In the genomic region with DNA sequence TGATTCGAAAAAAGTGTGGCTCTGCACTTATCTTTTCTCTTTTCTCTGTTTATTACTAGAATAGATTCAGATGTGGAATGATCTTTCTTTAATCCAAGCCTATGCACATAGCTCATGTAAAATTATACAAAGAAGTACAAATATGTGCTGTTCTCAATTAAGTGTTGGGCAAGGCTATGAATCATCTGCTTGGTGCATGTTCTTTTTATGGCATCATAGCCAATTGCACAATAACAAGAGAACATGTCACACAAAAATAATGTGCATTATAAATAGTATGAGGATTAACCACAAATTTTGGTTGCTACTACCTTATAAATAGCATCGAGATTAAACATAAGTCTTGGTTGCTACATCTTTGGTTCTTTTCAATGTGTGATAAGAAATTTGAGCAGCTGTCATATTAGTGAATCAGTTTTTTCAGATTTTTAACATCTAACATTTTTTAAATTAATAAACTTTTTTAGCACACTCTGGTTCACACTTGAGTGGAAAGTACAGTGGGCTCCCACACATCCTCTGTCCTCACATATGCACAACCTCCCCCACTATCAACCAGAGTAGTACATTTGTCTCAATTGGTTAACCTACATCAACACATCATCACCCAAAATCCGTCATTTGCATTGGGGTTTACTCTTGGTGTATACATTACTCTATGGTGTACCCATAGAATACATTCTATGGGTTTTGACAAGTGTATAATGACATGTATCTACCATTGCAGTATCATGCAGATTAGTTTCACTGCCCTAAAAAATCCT, we compare ENCODE assay signal across 10 cellular contexts. TPM values are rescaled to one million over a fixed set of nuclear protein-coding genes. Genes with fewer than 3 reads are reported as not detected.
DNase-seq lines count a peak whose midpoint lies in the region; ATAC-seq and TF ChIP-seq lines count a peak whose summit lies in the region.
"Had no signal": no experiment of that assay in that cellular context is flagged by ENCODE, and none has a peak within 500 bp of the region (broad histone marks: within the 10 kb centered on the region; RNA-seq: fewer than 3 reads in every experiment).

No MANE protein-coding gene starts in this region.

- H3K27ac ChIP-seq in DOHH2 (ENCODE audit: low read depth, low read length) (no peak overlapping the region), ovary (no peak overlapping the region), substantia nigra (ENCODE audit: low read depth, low read length, poor library complexity, severe bottlenecking) (no peak overlapping the region)

- no peaks in the 10 kb centered on the region for H3K79me2 ChIP-seq in DOHH2 (ENCODE audit: control insufficient read depth, low read length)

- WGBS in ovary, 3 donors, result 33 to 49% (median 48%) methylated on average over 3 of the region's 3 CpGs

- no peaks in the 10 kb centered on the region for H3K9me2 ChIP-seq in DOHH2 (replicated peaks; ENCODE audit: control insufficient read depth, low read length)

- TF ChIP-seq CTCF in DOHH2 (IDR thresholded peaks at IDR 0.05; ENCODE audit: low read depth, low read length, poor library complexity, severe bottlenecking) (no peak), epithelial cell of proximal tubule (conservative IDR thresholded peaks at IDR 0.05; ENCODE audit: low read depth, low read length) (no peak), ovary (IDR thresholded peaks at IDR 0.05) (no peak), GM10266 (IDR thresholded peaks at IDR 0.05; ENCODE audit: control insufficient read depth, insufficient read depth, low read depth, missing control alignments) (no peak)

- H3F3A ChIP-seq in DOHH2 (ENCODE audit: control insufficient read depth, insufficient read depth), result no peaks in the 10 kb centered on the region; the same call in 1 of the 2 replicates

- no peaks in the 10 kb centered on the region for H3K36me3 ChIP-seq in DOHH2 (ENCODE audit: control insufficient read depth, low read length)
- H3K36me3 ChIP-seq in ovary, result no peaks in the 10 kb centered on the region

- ATAC-seq in GM19023 (IDR thresholded peaks at IDR 0.05; ENCODE audit: unreplicated experiment), result no peak
- ATAC-seq: activated CD8-positive, alpha-beta T cell treated with anti-CD3 and anti-CD28 coated beads for 36 hours had no signal

- no peak for TF ChIP-seq POLR2A in ovary (IDR thresholded peaks at IDR 0.05)

- peaks cover 20% of the 10 kb centered on the region for H3K4me1 ChIP-seq in DOHH2 (ENCODE audit: control insufficient read depth, low read length)
- no peaks in the 10 kb centered on the region for H3K4me1 ChIP-seq in ovary (ENCODE audit: insufficient read depth)

- H3K4me2 ChIP-seq in DOHH2 (ENCODE audit: low read length), result peak overlapping the region; percentile 47

- H3K9me3 ChIP-seq in DOHH2 (ENCODE audit: control insufficient read depth, insufficient read depth, low read length) (no peaks in the 10 kb centered on the region), ovary (no peaks in the 10 kb centered on the region)

- H4K20me1 ChIP-seq in DOHH2 (ENCODE audit: control insufficient read depth, insufficient read depth, low read depth, low read length), result no peaks in the 10 kb centered on the region

- DNase-seq in NOMO-1 treated with DMSO at 0.1 percent for 48 hours (lab: John Stamatoyannopoulos, UW; ENCODE audit: unreplicated experiment) (peak; percentile 98), epithelial cell of proximal tubule (ENCODE audit: low read depth) (peak; percentile 72), ovary (no peak), substantia nigra (lab: John Stamatoyannopoulos, UW) (no peak), GM10266 (ENCODE audit: extremely low spot score) (no peak)
- no peak for DNase-seq in activated CD4-positive, alpha-beta T cell treated with anti-CD3 and anti-CD28 coated beads for 48 hours
- DNase-seq: activated CD8-positive, alpha-beta T cell treated with anti-CD3 and anti-CD28 coated beads for 36 hours; stimulated activated naive CD4-positive, alpha-beta T cell had no signal

- TF ChIP-seq EP300 in ovary (IDR thresholded peaks at IDR 0.05), result peak; percentile 85

- H3K4me3 ChIP-seq in DOHH2 (ENCODE audit: low read length), result 0 out of 2 replicates have a peak overlapping the region, but pooled peaks have one; percentile 24
- H3K4me3 ChIP-seq in epithelial cell of proximal tubule (ENCODE audit: low read depth, low read length), result no peak overlapping the region
- H3K4me3 ChIP-seq in ovary, result no peak overlapping the region

- H3K27me3 ChIP-seq in DOHH2 (ENCODE audit: control insufficient read depth, low read length), result peaks cover 17% of the 10 kb centered on the region
- H3K27me3 ChIP-seq in ovary, result no peaks in the 10 kb centered on the region

- intact Hi-C loops in ovary (cut with DNase I), result loop anchor here in 1 of 4 donors (10.0 kb wide), 1 partner anchor 65 kb away; no protein-coding TSS in a partner anchor

RNA-seq across cellular contexts. Expression of a gene that starts 6.8 kb away (rescaled TPM):
- total RNA-seq in epithelial cell of proximal tubule (5.7 and 6.6 TPM in 2 replicates), ovary (10 to 100 TPM; 10.7 to 24.2 (median 16.8) TPM)
- 10 to 100 TPM; 11.4 to 19.8 TPM for polyA plus RNA-seq in ovary

Comparison
In these comparisons a context has a peak if more than half of its experiments do, and no peak if none do; other contexts are left out.
1. DNase-seq: peak in NOMO-1 treated with DMSO at 0.1 percent for 48 hours (single experiment) and epithelial cell of proximal tubule (single experiment); none in ovary (0 of 5), substantia nigra (0 of 49), GM10266 (single experiment) and activated CD4-positive, alpha-beta T cell treated with anti-CD3 and anti-CD28 coated beads for 48 hours (single experiment).